8 cellular contexts compared by ENCODE assay signal in the genomic region with DNA sequence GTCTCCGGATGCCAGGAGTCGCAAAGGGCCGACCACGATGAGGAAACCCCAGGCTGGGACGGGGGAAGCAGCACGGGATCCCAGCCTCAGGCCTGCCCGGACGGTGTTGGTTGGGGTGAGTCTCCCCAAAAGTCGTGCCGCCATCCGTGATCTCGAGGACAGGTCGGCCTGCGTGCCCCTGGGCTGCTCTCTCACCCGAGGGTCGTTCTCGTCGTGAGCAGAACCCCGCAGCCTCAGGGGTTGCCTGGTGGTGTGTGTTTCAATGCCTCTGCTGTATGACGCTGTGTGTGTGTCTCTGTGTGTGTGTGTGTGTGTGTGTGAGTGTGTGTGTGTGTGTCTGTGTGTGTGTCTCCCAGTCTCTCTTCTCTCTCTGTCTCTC.
DNase-seq lines count a peak whose midpoint lies in the region; TF ChIP-seq lines count a peak whose summit lies in the region.
"Not testable (repeated sequence)": the region's sequence is repeated elsewhere in the genome, so short reads cannot be mapped to it uniquely, and the experiment has no call there.

No MANE protein-coding gene starts in this region.

- H3K9me3 ChIP-seq in hepatocyte (ENCODE audit: low read depth); ovary; suprapubic skin: not testable (repeated sequence)

- TF ChIP-seq POLR2A in ovary (IDR thresholded peaks at IDR 0.05); suprapubic skin (IDR thresholded peaks at IDR 0.05): not testable (repeated sequence)

- intact Hi-C loops in ovary (cut with DNase I), result not testable (repeated sequence)

- in situ Hi-C loops in astrocyte of the cerebellum (cut with HindIII; ENCODE audit: low sequenced_read_pairs), result not testable (repeated sequence)

- not testable (repeated sequence) for H3K4me1 ChIP-seq in hepatocyte (ENCODE audit: insufficient read depth); ovary (ENCODE audit: insufficient read depth); suprapubic skin

- TF ChIP-seq CTCF in AG09309 (IDR thresholded peaks at IDR 0.05; ENCODE audit: control insufficient read depth, insufficient read depth, low read depth, low read length, missing control alignments); astrocyte of the cerebellum (IDR thresholded peaks at IDR 0.05; ENCODE audit: low read depth, low read length, missing control alignments); epithelial cell of proximal tubule (conservative IDR thresholded peaks at IDR 0.05; ENCODE audit: low read depth, low read length); hepatocyte (IDR thresholded peaks at IDR 0.05; ENCODE audit: poor library complexity); ovary (IDR thresholded peaks at IDR 0.05); suprapubic skin (IDR thresholded peaks at IDR 0.05): not testable (repeated sequence)

- peak overlapping the region; percentile 62 for H3K4me2 ChIP-seq in hepatocyte

- no CpG with 5 or more reads among the region's 20 CpGs for WGBS in hepatocyte (ENCODE audit: low lambda C conversion rate, missing lambda C conversion rate)
- 11% methylated on average over 5 of the region's 20 CpGs; no CpG with 5 or more reads in 2 of the 3 donors for WGBS in ovary, 3 donors
- WGBS in suprapubic skin, result no CpG with 5 or more reads among the region's 20 CpGs

- H3K4me3 ChIP-seq in AG09309 (ENCODE audit: control insufficient read depth, low read depth, low read length), result peak overlapping the region; percentile 19
- peak overlapping the region; percentile 23 for H3K4me3 ChIP-seq in astrocyte of the cerebellum (ENCODE audit: low read depth, low read length)
- H3K4me3 ChIP-seq in epithelial cell of proximal tubule (ENCODE audit: low read depth, low read length), result peak overlapping the region; percentile 24
- not testable (repeated sequence) for H3K4me3 ChIP-seq in hepatocyte
- peak overlapping the region; percentile 37 for H3K4me3 ChIP-seq in ovary
- H3K4me3 ChIP-seq in suprapubic skin, result peak overlapping the region; percentile 47

- H3K36me3 Mint-ChIP-seq in T-helper 2 cell treated with Interferon-gamma antibody and Interleukin-4, amounts not matched to agents 5 μg/mL and 100 μg/mL, for 36 hours (ENCODE audit: low read depth), result not testable (repeated sequence)

- H3K27ac ChIP-seq in hepatocyte, suprapubic skin: not testable (repeated sequence)
- H3K27ac ChIP-seq in ovary, result peak overlapping the region in 1 of 2 donors; percentile 49

- H4K20me1 ChIP-seq in hepatocyte (ENCODE audit: insufficient read depth, poor library complexity, severe bottlenecking), result not testable (repeated sequence)

- not testable (repeated sequence) for H3K27me3 Mint-ChIP-seq in T-helper 2 cell treated with Interferon-gamma antibody and Interleukin-4, amounts not matched to agents 5 μg/mL and 100 μg/mL, for 36 hours (ENCODE audit: low read depth)

- TF ChIP-seq EP300 in ovary (IDR thresholded peaks at IDR 0.05); suprapubic skin (IDR thresholded peaks at IDR 0.05): not testable (repeated sequence)

- H3K4me1 Mint-ChIP-seq in T-helper 2 cell treated with Interferon-gamma antibody and Interleukin-4, amounts not matched to agents 5 μg/mL and 100 μg/mL, for 36 hours (ENCODE audit: low read depth), result not testable (repeated sequence)

- not testable (repeated sequence) for H3K79me2 ChIP-seq in hepatocyte

- H3K9me3 Mint-ChIP-seq in T-helper 2 cell treated with Interferon-gamma antibody and Interleukin-4, amounts not matched to agents 5 μg/mL and 100 μg/mL, for 36 hours, result not testable (repeated sequence)

- peak overlapping the region; percentile 71 for H3K27ac Mint-ChIP-seq in T-helper 2 cell treated with Interferon-gamma antibody and Interleukin-4, amounts not matched to agents 5 μg/mL and 100 μg/mL, for 36 hours

- not testable (repeated sequence) for H3K9me2 ChIP-seq in hepatocyte (replicated peaks; ENCODE audit: insufficient read depth)

- not testable (repeated sequence) for H3K36me3 ChIP-seq in hepatocyte (replicated peaks; ENCODE audit: insufficient read depth, low read depth); ovary; suprapubic skin

- H3K4me3 Mint-ChIP-seq in T-helper 2 cell treated with Interferon-gamma antibody and Interleukin-4, amounts not matched to agents 5 μg/mL and 100 μg/mL, for 36 hours, result peak overlapping the region; percentile 52

- H2AFZ ChIP-seq in hepatocyte, result not testable (repeated sequence)

- DNase-seq in AG09309 (ENCODE audit: low read depth); astrocyte of the cerebellum (ENCODE audit: low read depth); epithelial cell of proximal tubule (ENCODE audit: low read depth); hepatocyte (ENCODE audit: low spot score): not testable (repeated sequence)
- peak; percentile 17 for DNase-seq in T-helper 2 cell treated with Interferon-gamma antibody and Interleukin-4, amounts not matched to agents 5 μg/mL and 100 μg/mL, for 36 hours (ENCODE audit: low spot score)
- peak; percentile 48 for DNase-seq in activated CD8-positive, alpha-beta memory T cell treated with anti-CD3 and anti-CD28 coated beads, Interleukin-2, amount 50 U/mL, for 48 hours
- DNase-seq in ovary (peak in 4 of 5 donors; percentile 10 to 48 (median 33)), suprapubic skin (ENCODE audit: low spot score in 2 of 2) (peak; percentile 14 to 16)

- H3K27me3 ChIP-seq in hepatocyte, ovary, suprapubic skin: not testable (repeated sequence)
